9 cellular contexts compared by ENCODE assay signal in genomic region chr6:31582230-31582601, GRCh38. TPM values are rescaled to one million over a fixed set of nuclear protein-coding genes. Genes with fewer than 3 reads are reported as not detected.
DNase-seq lines count a peak whose midpoint lies in the region; ATAC-seq, FAIRE-seq and TF ChIP-seq lines count a peak whose summit lies in the region.
"Had no signal": no experiment of that assay in that cellular context is flagged by ENCODE, and none has a peak within 500 bp of the region (broad histone marks: within the 10 kb centered on the region; RNA-seq: fewer than 3 reads in every experiment).

LTB (minus strand) TSS chr6:31582424; CDS start chr6:31582417, 7 bp downstream.

- no peak for TF ChIP-seq CTCF in kidney epithelial cell (IDR thresholded peaks at IDR 0.05; ENCODE audit: insufficient read depth, low read length, poor library complexity, severe bottlenecking)
- TF ChIP-seq CTCF in stomach (IDR thresholded peaks at IDR 0.05): no peak

- no peak for ATAC-seq in activated naive CD8-positive, alpha-beta T cell treated with anti-CD3 and anti-CD28 coated beads, Interleukin-2, amount 50 U/mL, for 24 hours
- ATAC-seq in HG03108 (IDR thresholded peaks at IDR 0.05; ENCODE audit: unreplicated experiment): no peak

- peak within 1 kb of the TSS; percentile 87 for H3K27ac Mint-ChIP-seq in activated naive CD8-positive, alpha-beta T cell treated with anti-CD3 and anti-CD28 coated beads, Interleukin-2, amount 50 U/mL, for 24 hours

- FAIRE-seq in HTR-8/SVneo (lab: Jason Lieb, UNC): no peak
- FAIRE-seq: islet of Langerhans had no signal

- H3K9me3 Mint-ChIP-seq in activated naive CD8-positive, alpha-beta T cell treated with anti-CD3 and anti-CD28 coated beads, Interleukin-2, amount 50 U/mL, for 24 hours: no peaks in the 10 kb centered on the region

- TF ChIP-seq EP300 in stomach (IDR thresholded peaks at IDR 0.05): no peak

- H3K27me3 Mint-ChIP-seq in activated naive CD8-positive, alpha-beta T cell treated with anti-CD3 and anti-CD28 coated beads, Interleukin-2, amount 50 U/mL, for 24 hours: no peaks in the 10 kb centered on the region

- peak within 1 kb of the TSS; percentile 99 for H3K4me3 Mint-ChIP-seq in activated naive CD8-positive, alpha-beta T cell treated with anti-CD3 and anti-CD28 coated beads, Interleukin-2, amount 50 U/mL, for 24 hours

- peak within 1 kb of the TSS; percentile 60 to 89 (median 86) for H3K27ac ChIP-seq in stomach

- peak; percentile 61 for DNase-seq in stimulated activated CD4-positive, alpha-beta T cell treated with anti-CD3 and anti-CD28 coated beads, Interleukin-15, amount 100 ng/mL, for 24 hours
- DNase-seq in stimulated activated CD4-positive, alpha-beta T cell treated with anti-CD3 and anti-CD28 coated beads, Interleukin-2, amount 100 ng/mL, for 48 hours: no peak
- no peak for DNase-seq in activated naive CD8-positive, alpha-beta T cell treated with anti-CD3 and anti-CD28 coated beads, Interleukin-2, amount 50 U/mL, for 24 hours
- DNase-seq in kidney epithelial cell (ENCODE audit: low read depth): no peak
- DNase-seq in stomach: no peak
- no peak for DNase-seq in NCI-H146 (lab: John Stamatoyannopoulos, UW)
- DNase-seq in HTR-8/SVneo (ENCODE audit: insufficient read length, low spot score): no peak

- 49 to 70% (median 66%) methylated on average over 3 of the region's 3 CpGs; no CpG with 5 or more reads in 1 of the 5 donors for WGBS in stomach, 5 donors

- no peak for TF ChIP-seq POLR2A in stomach (IDR thresholded peaks at IDR 0.05)

- H3K4me3 ChIP-seq in kidney epithelial cell (ENCODE audit: low read depth, low read length) (peak within 1 kb of the TSS; percentile 85), stomach (peak within 1 kb of the TSS; percentile 65 to 76 (median 72))

- H3K9me3 ChIP-seq in stomach: no peaks in the 10 kb centered on the region

- H3K4me1 ChIP-seq in stomach: peaks cover 9 to 60% (median 23%) of the 10 kb centered on the region in 4 donors

- H3K4me1 Mint-ChIP-seq in activated naive CD8-positive, alpha-beta T cell treated with anti-CD3 and anti-CD28 coated beads, Interleukin-2, amount 50 U/mL, for 24 hours: peaks cover 75% of the 10 kb centered on the region

- peaks cover 32% of the 10 kb centered on the region for H3K36me3 Mint-ChIP-seq in activated naive CD8-positive, alpha-beta T cell treated with anti-CD3 and anti-CD28 coated beads, Interleukin-2, amount 50 U/mL, for 24 hours (ENCODE audit: low read depth)

- H3K36me3 ChIP-seq in kidney epithelial cell (ENCODE audit: control insufficient read depth, insufficient read depth, low read length) (no peaks in the 10 kb centered on the region), stomach (no peaks in the 10 kb centered on the region)

- intact Hi-C loops in stomach (cut with DNase I; ENCODE audit: low total_unique reads): no loop called here

- H3K27me3 ChIP-seq in kidney epithelial cell (ENCODE audit: control insufficient read depth, insufficient read depth, low read length): no peaks in the 10 kb centered on the region
- H3K27me3 ChIP-seq in stomach: peaks cover 0 to 7% (median 0%) of the 10 kb centered on the region in 3 donors

RNA-seq across cellular contexts. Expression of gene LTB, which starts in this region (rescaled TPM):
- total RNA-seq in kidney epithelial cell: 19.3 and 21.4 TPM in 2 replicates
- total RNA-seq in stomach: 1 to 10 TPM in 1 of 5 donors, not detected in 4; 4.8 TPM
- 10 to 100 TPM in 1 of 3 donors, 1 to 10 TPM in 2; 4.2 to 13.4 (median 9.0) TPM for polyA plus RNA-seq in stomach
